ENCODE assay signal across 15 cellular contexts in the genomic region with DNA sequence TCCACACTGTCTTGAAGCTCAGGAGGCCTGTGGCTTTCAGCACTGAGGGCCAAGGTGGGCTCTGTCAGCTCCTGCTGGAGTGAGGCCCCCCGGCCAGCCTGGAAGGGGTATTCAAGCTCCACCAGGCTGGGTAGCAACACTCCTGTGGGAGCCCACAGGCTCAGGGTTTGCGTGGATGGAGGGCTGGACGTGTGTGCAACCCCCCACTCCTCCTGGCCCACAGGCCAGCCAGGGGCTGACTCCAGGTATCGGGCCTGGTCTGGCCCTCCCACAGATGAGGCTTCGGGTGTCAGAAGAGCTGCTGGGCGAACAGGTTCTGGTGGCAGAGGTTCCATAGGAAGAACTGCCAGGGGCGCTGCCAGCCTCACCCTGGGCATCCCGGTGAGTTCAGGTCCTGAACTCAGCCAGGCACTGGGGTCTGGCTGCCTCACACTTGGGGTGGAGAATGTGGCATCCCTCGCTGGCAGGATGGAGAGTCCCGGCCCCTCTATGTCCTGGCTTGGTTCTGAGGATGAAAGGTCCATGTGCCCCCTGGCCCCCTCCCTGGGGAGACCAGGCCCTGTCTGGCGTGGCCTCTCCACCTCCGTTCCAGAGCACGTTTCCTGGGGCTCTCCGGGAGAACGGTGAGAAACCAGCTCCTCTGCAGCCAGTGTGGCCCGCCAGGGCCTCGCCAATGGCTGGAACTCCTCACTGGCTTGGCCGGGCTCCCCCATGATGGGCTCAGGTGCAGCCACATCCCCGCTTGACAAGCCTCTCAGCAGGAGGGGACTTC.
DNase-seq lines count a peak whose midpoint lies in the region; ATAC-seq, FAIRE-seq and TF ChIP-seq lines count a peak whose summit lies in the region.
"Had no signal": no experiment of that assay in that cellular context is flagged by ENCODE, and none has a peak within 500 bp of the region (broad histone marks: within the 10 kb centered on the region; RNA-seq: fewer than 3 reads in every experiment).

No MANE protein-coding gene starts in this region.

- 92% methylated on average over 19 of the region's 19 CpGs for WGBS in hepatocyte (ENCODE audit: low lambda C conversion rate, missing lambda C conversion rate)

- TF ChIP-seq CTCF in WERI-Rb-1 (IDR thresholded peaks at IDR 0.05; ENCODE audit: low read depth, low read length), result no peak
- no peak for TF ChIP-seq CTCF in kidney (IDR thresholded peaks at IDR 0.05; ENCODE audit: borderline replicate concordance, extremely low read depth, insufficient read depth)
- TF ChIP-seq CTCF in hepatocyte (IDR thresholded peaks at IDR 0.05; ENCODE audit: poor library complexity), result no peak

- no peaks in the 10 kb centered on the region for H3K36me3 ChIP-seq in WERI-Rb-1
- H3K36me3 ChIP-seq in kidney (ENCODE audit: control insufficient read depth in 1 of 2, insufficient read depth in 2 of 2, low read length in 2 of 2), result no peaks in the 10 kb centered on the region
- H3K36me3 ChIP-seq in hepatocyte (replicated peaks; ENCODE audit: insufficient read depth, low read depth), result no peaks in the 10 kb centered on the region
- H3K36me3 ChIP-seq: BLaER1 had no signal

- H3K4me1 ChIP-seq in kidney (ENCODE audit: control insufficient read depth in 1 of 2, insufficient read depth in 1 of 2, low read depth in 1 of 2, low read length in 2 of 2) (peaks cover 0 to 11% of the 10 kb centered on the region in 2 donors), hepatocyte (ENCODE audit: insufficient read depth) (peaks cover 19% of the 10 kb centered on the region)

- no peaks in the 10 kb centered on the region for H3K79me2 ChIP-seq in hepatocyte

- no peak overlapping the region for H2AFZ ChIP-seq in hepatocyte

- no peak for ATAC-seq in HG02588 (IDR thresholded peaks at IDR 0.05; ENCODE audit: unreplicated experiment)

- H3K27ac ChIP-seq in WERI-Rb-1 (peak overlapping the region; percentile 79), kidney (ENCODE audit: low read depth in 2 of 2, low read length in 2 of 2) (no peak overlapping the region), hepatocyte (no peak overlapping the region)
- H3K27ac ChIP-seq: BLaER1 had no signal

- peak; percentile 61 for DNase-seq in NCI-H510A treated with DMSO at 0.1 percent for 48 hours (lab: John Stamatoyannopoulos, UW)
- DNase-seq in NCI-H510A (lab: John Stamatoyannopoulos, UW), result no peak
- DNase-seq in WERI-Rb-1, result no peak
- DNase-seq in kidney, result peak; percentile 44
- no peak for DNase-seq in hepatocyte (ENCODE audit: low spot score)
- no peak for DNase-seq in DMS79 (lab: John Stamatoyannopoulos, UW)
- DNase-seq: 8988T; CD4-positive, alpha-beta memory T cell; DMS79 treated with DMSO at 0.1 percent for 48 hours; GF-D8; GOT3; H9 had no signal

- H3K27me3 ChIP-seq in WERI-Rb-1 (ENCODE audit: insufficient read depth, low read depth, severe bottlenecking) (no peaks in the 10 kb centered on the region), hepatocyte (no peaks in the 10 kb centered on the region)

- no peak overlapping the region for H3K4me3 ChIP-seq in WERI-Rb-1 (ENCODE audit: low read depth, low read length)
- H3K4me3 ChIP-seq in kidney (ENCODE audit: low read length in 2 of 2), result no peak overlapping the region
- no peak overlapping the region for H3K4me3 ChIP-seq in hepatocyte
- H3K4me3 ChIP-seq: BLaER1 had no signal

- no peaks in the 10 kb centered on the region for H4K20me1 ChIP-seq in hepatocyte (ENCODE audit: insufficient read depth, poor library complexity, severe bottlenecking)
- H4K20me1 ChIP-seq: BLaER1 had no signal

- no peak for FAIRE-seq in kidney (lab: Jason Lieb, UNC)
- FAIRE-seq: HTR-8/SVneo had no signal

- H3K9me2 ChIP-seq in hepatocyte (replicated peaks; ENCODE audit: insufficient read depth), result no peaks in the 10 kb centered on the region

- intact Hi-C loops in kidney (cut with DNase I), result no loop called here

- no peak overlapping the region for H3K9ac ChIP-seq in kidney (ENCODE audit: low read length in 2 of 2)
- H3K9ac ChIP-seq: BLaER1 had no signal

- H3K9me3 ChIP-seq in WERI-Rb-1 (ENCODE audit: severe bottlenecking) (no peaks in the 10 kb centered on the region), kidney (ENCODE audit: control insufficient read depth in 1 of 2, low read length in 2 of 2) (no peaks in the 10 kb centered on the region), hepatocyte (ENCODE audit: low read depth) (no peaks in the 10 kb centered on the region)
- H3K9me3 ChIP-seq: BLaER1 had no signal

- no peak overlapping the region for H3K4me2 ChIP-seq in hepatocyte
- H3K4me2 ChIP-seq: BLaER1 had no signal

Comparison
In these comparisons a context has a peak if more than half of its experiments do, and no peak if none do; other contexts are left out.
1. DNase-seq: peak in NCI-H510A treated with DMSO at 0.1 percent for 48 hours (single experiment) and kidney (single experiment); none in NCI-H510A (single experiment), WERI-Rb-1 (single experiment), hepatocyte (single experiment) and DMS79 (single experiment).